In genomic region chr10:118513174-118513573, GRCh38 we compare ENCODE assay signal across 21 cellular contexts.
"Had no signal": no experiment of that assay in that cellular context is flagged by ENCODE, and none has a peak within 500 bp of the region (broad histone marks: within the 10 kb centered on the region; RNA-seq: fewer than 3 reads in every experiment).

No MANE protein-coding gene starts in this region.

- H3K36me3 ChIP-seq: colonic mucosa, esophagus muscularis mucosa, gastroesophageal sphincter, heart right ventricle, left lung, lower lobe of right lung had no signal

- H3K27ac ChIP-seq: colonic mucosa, esophagus muscularis mucosa, foreskin keratinocyte, gastroesophageal sphincter, heart right ventricle, left lung, lower lobe of right lung had no signal

- DNase-seq: colonic mucosa; cortex of kidney; effector CD8-positive, alpha-beta T cell; effector memory CD8-positive, alpha-beta T cell; endodermal cell; foreskin keratinocyte; glutamatergic neuron; head of caudate nucleus; heart right ventricle; hippocampal formation; left cardiac atrium; left lung; left ventricle myocardium superior; lower lobe of right lung; mesenchymal stem cell; mucosa of descending colon had no signal

- H3K4me1 ChIP-seq: colonic mucosa, esophagus muscularis mucosa, gastroesophageal sphincter, left lung, lower lobe of right lung had no signal

- FAIRE-seq: endometrium, frontal cortex, islet of Langerhans had no signal

- H3K9me3 ChIP-seq: colonic mucosa, mucosa of descending colon had no signal

- ATAC-seq: effector memory CD8-positive, alpha-beta T cell; foreskin keratinocyte; gastroesophageal sphincter; heart right ventricle; left cardiac atrium; left lung; left ventricle myocardium superior; lower lobe of right lung; mucosa of descending colon had no signal

- H3K27me3 ChIP-seq: colonic mucosa, esophagus muscularis mucosa, foreskin keratinocyte, left lung had no signal

- H3K4me3 ChIP-seq: colonic mucosa, esophagus muscularis mucosa, gastroesophageal sphincter, heart right ventricle, left lung, lower lobe of right lung, mucosa of descending colon had no signal
